Comparison of ENCODE assay signal across 20 cellular contexts in the genomic region with DNA sequence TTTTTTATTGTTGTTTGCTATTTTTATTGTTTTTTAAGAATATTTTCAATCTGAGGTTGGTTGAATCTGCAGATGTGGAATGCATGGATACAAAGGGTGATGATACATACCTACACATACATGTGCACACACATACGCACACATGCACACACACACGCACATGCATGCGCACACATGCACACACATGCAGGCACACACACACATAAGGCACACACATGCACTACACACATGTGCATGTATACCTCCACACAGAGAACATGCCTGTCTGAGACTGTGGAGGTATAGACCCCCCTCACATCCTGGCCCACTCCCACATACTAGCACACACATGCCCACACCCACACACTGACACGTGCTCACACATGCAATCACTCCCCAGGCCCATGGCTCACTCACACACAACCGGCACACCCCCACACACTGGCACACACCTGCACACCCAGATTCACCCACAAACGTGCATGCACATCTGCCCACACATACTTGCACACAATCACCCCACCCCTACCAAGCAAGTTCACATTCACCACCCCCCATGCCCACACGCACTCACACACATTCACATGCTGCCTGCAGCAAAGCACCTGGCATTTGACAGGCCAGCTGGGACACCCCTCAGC.
"Had no signal": no experiment of that assay in that cellular context is flagged by ENCODE, and none has a peak within 500 bp of the region (broad histone marks: within the 10 kb centered on the region; RNA-seq: fewer than 3 reads in every experiment).

No MANE protein-coding gene starts in this region.

- H3K36me3 ChIP-seq: prostate gland, right atrium auricular region, tibial artery had no signal

- ATAC-seq: left cardiac atrium; stimulated activated naive CD8-positive, alpha-beta T cell treated with anti-CD3 and anti-CD28 coated beads, Interleukin-15, amount 100 ng/mL, for 72 hours; T-cell had no signal

- H3K4me3 ChIP-seq: coronary artery, heart left ventricle, prostate gland, right atrium auricular region, tibial artery had no signal

- DNase-seq: activated CD4-positive, alpha-beta T cell treated with anti-CD3 and anti-CD28 coated beads, Interleukin-2, amount 10 ng/mL, durations not matched to agents 7 days and 5 days; activated CD4-positive, CD25-positive, alpha-beta regulatory T cell treated with anti-CD3 and anti-CD28 coated beads, Interleukin-2, amount 50 U/mL, for 72 hours; activated CD8-positive, alpha-beta memory T cell treated with anti-CD3 and anti-CD28 coated beads, Interleukin-2, amount 50 U/mL, for 48 hours; activated effector memory CD4-positive, alpha-beta T cell treated with Interleukin-2 at 50 U/mL for 16 hours; activated naive CD4-positive, alpha-beta T cell treated with anti-CD3 and anti-CD28 coated beads for 36 hours; activated naive CD8-positive, alpha-beta T cell treated with anti-CD3 and anti-CD28 coated beads, Interleukin-2, amount 10 ng/mL, durations not matched to agents 7 days and 5 days; activated T-cell treated with anti-CD3 and anti-CD28 coated beads, Interleukin-2, amount 50 U/mL, for 48 hours; amniotic stem cell; cerebellar nuclear complex; heart left ventricle; left cardiac atrium; stimulated activated naive CD8-positive, alpha-beta T cell treated with anti-CD3 and anti-CD28 coated beads, Interleukin-15, amount 100 ng/mL, for 72 hours; T-cell; tibial artery had no signal

- H3K9me3 ChIP-seq: heart left ventricle, prostate gland, right atrium auricular region, tibial artery had no signal

- H3K4me1 ChIP-seq: heart left ventricle, prostate gland, right atrium auricular region, tibial artery had no signal

- H3K27me3 ChIP-seq: heart left ventricle, right atrium auricular region, tibial artery had no signal

- FAIRE-seq: islet of Langerhans, urothelium cell line had no signal

- H3K27ac ChIP-seq: coronary artery, heart left ventricle, prostate gland, right atrium auricular region, tibial artery, VCaP had no signal
